21 cellular contexts compared by ENCODE assay signal in genomic region chr10:77546048-77546447, GRCh38.
DNase-seq lines count a peak whose midpoint lies in the region; ATAC-seq, FAIRE-seq and TF ChIP-seq lines count a peak whose summit lies in the region.
"Had no signal": no experiment of that assay in that cellular context is flagged by ENCODE, and none has a peak within 500 bp of the region (broad histone marks: within the 10 kb centered on the region; RNA-seq: fewer than 3 reads in every experiment).

No MANE protein-coding gene starts in this region.

- H3K27ac Mint-ChIP-seq in chondrocyte (ENCODE audit: unreplicated experiment) (peak overlapping the region; percentile 83), neural progenitor cell (peak overlapping the region; percentile 88)
- H3K27ac Mint-ChIP-seq in activated CD4-positive, alpha-beta memory T cell treated with anti-CD3 and anti-CD28 coated beads, Interleukin-2, amount 10 ng/mL, durations not matched to agents 7 days and 5 days: no peak overlapping the region
- H3K27ac Mint-ChIP-seq: CD4-positive, alpha-beta memory T cell had no signal

- no peak overlapping the region for H3K9ac ChIP-seq in neural progenitor cell
- H3K9ac ChIP-seq: BLaER1 had no signal

- H3K4me1 Mint-ChIP-seq in chondrocyte (ENCODE audit: low read depth) (peaks cover 52% of the 10 kb centered on the region), neural progenitor cell (no peaks in the 10 kb centered on the region)
- no peaks in the 10 kb centered on the region for H3K4me1 Mint-ChIP-seq in activated CD4-positive, alpha-beta memory T cell treated with anti-CD3 and anti-CD28 coated beads, Interleukin-2, amount 10 ng/mL, durations not matched to agents 7 days and 5 days
- H3K4me1 Mint-ChIP-seq: CD4-positive, alpha-beta memory T cell had no signal

- H3K36me3 ChIP-seq in neural progenitor cell (no peaks in the 10 kb centered on the region), upper lobe of right lung (no peaks in the 10 kb centered on the region), small intestine (ENCODE audit: control insufficient read depth in 2 of 2, insufficient read depth in 2 of 2, low read length in 2 of 2) (no peaks in the 10 kb centered on the region)
- H3K36me3 ChIP-seq: BLaER1 had no signal

- ATAC-seq in upper lobe of right lung: no peak

- H2AFZ ChIP-seq in neural progenitor cell (replicated peaks): no peak overlapping the region

- H4K20me1 ChIP-seq in neural progenitor cell (ENCODE audit: low read depth): no peaks in the 10 kb centered on the region
- H4K20me1 ChIP-seq: BLaER1 had no signal

- H3K27ac ChIP-seq in neural progenitor cell (no peak overlapping the region), temporal lobe (ENCODE audit: low read depth, low read length) (peak overlapping the region; percentile 14), upper lobe of right lung (no peak overlapping the region), small intestine (ENCODE audit: low read depth in 1 of 2, low read length in 1 of 2) (no peak overlapping the region)
- H3K27ac ChIP-seq: BLaER1 had no signal

- peaks cover 5% of the 10 kb centered on the region for H3K9me3 ChIP-seq in neural progenitor cell (ENCODE audit: low read depth)
- H3K9me3 ChIP-seq in upper lobe of right lung: no peaks in the 10 kb centered on the region
- H3K9me3 ChIP-seq in small intestine (ENCODE audit: control insufficient read depth, low read depth): no peaks in the 10 kb centered on the region

- intact Hi-C loops in upper lobe of right lung (cut with DNase I): no loop called here

- H3K36me3 Mint-ChIP-seq in chondrocyte (ENCODE audit: low read depth) (peaks cover 4% of the 10 kb centered on the region), neural progenitor cell (no peaks in the 10 kb centered on the region)
- no peaks in the 10 kb centered on the region for H3K36me3 Mint-ChIP-seq in activated CD4-positive, alpha-beta memory T cell treated with anti-CD3 and anti-CD28 coated beads, Interleukin-2, amount 10 ng/mL, durations not matched to agents 7 days and 5 days (ENCODE audit: low read depth)
- H3K36me3 Mint-ChIP-seq: CD4-positive, alpha-beta memory T cell had no signal

- H3K9me3 Mint-ChIP-seq in chondrocyte (ENCODE audit: low read depth) (peaks cover 6% of the 10 kb centered on the region), neural progenitor cell (peaks cover 10% of the 10 kb centered on the region)
- no peaks in the 10 kb centered on the region for H3K9me3 Mint-ChIP-seq in activated CD4-positive, alpha-beta memory T cell treated with anti-CD3 and anti-CD28 coated beads, Interleukin-2, amount 10 ng/mL, durations not matched to agents 7 days and 5 days

- H3K79me2 ChIP-seq in neural progenitor cell (ENCODE audit: low read depth): no peaks in the 10 kb centered on the region

- no peak overlapping the region for H3K4me3 Mint-ChIP-seq in chondrocyte (ENCODE audit: unreplicated experiment)
- H3K4me3 Mint-ChIP-seq in neural progenitor cell: no peak overlapping the region
- no peak overlapping the region for H3K4me3 Mint-ChIP-seq in activated CD4-positive, alpha-beta memory T cell treated with anti-CD3 and anti-CD28 coated beads, Interleukin-2, amount 10 ng/mL, durations not matched to agents 7 days and 5 days
- H3K4me3 Mint-ChIP-seq: CD4-positive, alpha-beta memory T cell had no signal

- no peak for FAIRE-seq in small intestine (lab: Jason Lieb, UNC)
- FAIRE-seq: GM12891, H1, K562 had no signal

- H3K27me3 ChIP-seq in neural progenitor cell: no peaks in the 10 kb centered on the region
- H3K27me3 ChIP-seq in upper lobe of right lung: no peaks in the 10 kb centered on the region
- H3K27me3 ChIP-seq in small intestine (ENCODE audit: control insufficient read depth in 2 of 2, insufficient read depth in 2 of 2, low read length in 2 of 2): no peaks in the 10 kb centered on the region
- H3K27me3 ChIP-seq: BLaER1 had no signal

- POLR2A ChIA-PET in activated CD4-positive, alpha-beta memory T cell treated with anti-CD3 and anti-CD28 coated beads, Interleukin-2, amount 10 ng/mL, durations not matched to agents 7 days and 5 days (lab: Charles Lee): no interaction called here

- DNase-seq in NCI-H69 (lab: John Stamatoyannopoulos, UW): peak; percentile 35
- no peak for DNase-seq in chondrocyte (ENCODE audit: low spot score)
- DNase-seq in neural progenitor cell (ENCODE audit: low spot score): no peak
- DNase-seq in upper lobe of right lung: no peak
- DNase-seq in activated CD4-positive, alpha-beta memory T cell treated with anti-CD3 and anti-CD28 coated beads, Interleukin-2, amount 10 ng/mL, durations not matched to agents 7 days and 5 days: no peak
- no peak for DNase-seq in NCI-H1930 (lab: John Stamatoyannopoulos, UW)
- DNase-seq in small intestine: no peak
- DNase-seq: CD4-positive, alpha-beta memory T cell; DMS53; EL; NCI-H1105; NCI-H1694; NCI-H2227 treated with DMSO at 0.1 percent for 48 hours; NCI-H510A treated with DMSO at 0.1 percent for 48 hours; NCI-H82; OCI-M1 had no signal

- H3K27me3 Mint-ChIP-seq in chondrocyte (ENCODE audit: low read depth) (no peaks in the 10 kb centered on the region), neural progenitor cell (ENCODE audit: insufficient read depth, low read depth) (peaks cover 3% of the 10 kb centered on the region)
- peaks cover 16% of the 10 kb centered on the region for H3K27me3 Mint-ChIP-seq in activated CD4-positive, alpha-beta memory T cell treated with anti-CD3 and anti-CD28 coated beads, Interleukin-2, amount 10 ng/mL, durations not matched to agents 7 days and 5 days

- H3F3A ChIP-seq in neural progenitor cell (ENCODE audit: low read depth): no peaks in the 10 kb centered on the region

- TF ChIP-seq CTCF in chondrocyte (IDR thresholded peaks at IDR 0.05) (no peak), neural progenitor cell (IDR thresholded peaks at IDR 0.05) (no peak), upper lobe of right lung (IDR thresholded peaks at IDR 0.05) (no peak)

- CTCF ChIA-PET in activated CD4-positive, alpha-beta memory T cell treated with anti-CD3 and anti-CD28 coated beads, Interleukin-2, amount 10 ng/mL, durations not matched to agents 7 days and 5 days (lab: Charles Lee): no interaction called here

- no peak overlapping the region for H3K4me2 ChIP-seq in neural progenitor cell
- H3K4me2 ChIP-seq: BLaER1 had no signal

- H3K4me3 ChIP-seq in neural progenitor cell: no peak overlapping the region
- no peak overlapping the region for H3K4me3 ChIP-seq in upper lobe of right lung
- H3K4me3 ChIP-seq in small intestine (ENCODE audit: low read depth in 1 of 2, low read length in 2 of 2): no peak overlapping the region
- H3K4me3 ChIP-seq: BLaER1, K562 had no signal

- H3K4me1 ChIP-seq in neural progenitor cell (no peaks in the 10 kb centered on the region), upper lobe of right lung (no peaks in the 10 kb centered on the region), small intestine (ENCODE audit: control insufficient read depth in 2 of 2, insufficient read depth in 1 of 2, low read depth in 1 of 2, low read length in 1 of 2) (no peaks in the 10 kb centered on the region)

- 91 to 100% (median 93%) methylated on average over 1 of the region's 1 CpG for WGBS in small intestine, 3 donors
